In genomic region chr3:11845661-11846060, GRCh38 we compare ENCODE assay signal across 8 cellular contexts. TPM values are rescaled to one million over a fixed set of nuclear protein-coding genes. Genes with fewer than 3 reads are reported as not detected.
DNase-seq lines count a peak whose midpoint lies in the region; ATAC-seq, FAIRE-seq and TF ChIP-seq lines count a peak whose summit lies in the region.

No MANE protein-coding gene starts in this region.

- no peaks in the 10 kb centered on the region for H4K20me1 ChIP-seq in OCI-LY3 (ENCODE audit: insufficient read depth, low read length)

- H3K9ac ChIP-seq in OCI-LY3 (ENCODE audit: low read length): peak overlapping the region; percentile 78

- peak overlapping the region; percentile 70 for H3K4me2 ChIP-seq in OCI-LY3 (ENCODE audit: low read length)

- peaks cover 10% of the 10 kb centered on the region for H3K27me3 Mint-ChIP-seq in endothelial cell (ENCODE audit: unreplicated experiment)
- peaks cover 10% of the 10 kb centered on the region for H3K27me3 Mint-ChIP-seq in osteocyte (ENCODE audit: unreplicated experiment)

- H3K4me1 ChIP-seq in OCI-LY3 (ENCODE audit: low read length): peaks cover 16% of the 10 kb centered on the region

- peak overlapping the region; percentile 44; the same call in 1 of the 2 replicates for H2AFZ ChIP-seq in OCI-LY3 (ENCODE audit: low read depth, low read length)

- H3K27ac ChIP-seq in OCI-LY3 (ENCODE audit: low read length): no peak overlapping the region

- DNase-seq in GM12864 (ENCODE audit: low read depth) (no peak), endothelial cell (ENCODE audit: low spot score) (no peak), osteocyte (ENCODE audit: extremely low spot score, unreplicated experiment) (no peak), middle frontal gyrus (ENCODE audit: extremely low spot score, low spot score) (no peak), frontal cortex (ENCODE audit: low spot score in 2 of 2) (no peak)

- FAIRE-seq in frontal cortex (lab: Jason Lieb, UNC): no peak

- ATAC-seq in HG03097 (IDR thresholded peaks at IDR 0.05; ENCODE audit: low FRiP score, unreplicated experiment) (no peak), GM21526 (IDR thresholded peaks at IDR 0.05; ENCODE audit: low FRiP score, unreplicated experiment) (no peak)

- peaks cover 23% of the 10 kb centered on the region for H3K79me2 ChIP-seq in OCI-LY3 (ENCODE audit: low read length)

- peak overlapping the region; percentile 95 for H3K4me3 ChIP-seq in GM12864 (ENCODE audit: low read depth, low read length)
- H3K4me3 ChIP-seq in OCI-LY3 (ENCODE audit: low read length): peak overlapping the region; percentile 95

- TF ChIP-seq CTCF in GM12864 (IDR thresholded peaks at IDR 0.05; ENCODE audit: low read depth, low read length, missing control alignments) (no peak), OCI-LY3 (IDR thresholded peaks at IDR 0.05; ENCODE audit: low read depth, low read length) (no peak), endothelial cell (IDR thresholded peaks at IDR 0.05; ENCODE audit: unreplicated experiment) (no peak), osteocyte (IDR thresholded peaks at IDR 0.05) (no peak)

- H3K27ac Mint-ChIP-seq in endothelial cell (ENCODE audit: unreplicated experiment) (peak overlapping the region; percentile 54), osteocyte (ENCODE audit: unreplicated experiment) (peak overlapping the region; percentile 95)

- no peaks in the 10 kb centered on the region for H3K27me3 ChIP-seq in OCI-LY3 (ENCODE audit: low read depth, low read length)

- peaks cover 21% of the 10 kb centered on the region for H3K36me3 ChIP-seq in OCI-LY3 (replicated peaks; ENCODE audit: low read depth, low read length)

- peaks cover 21% of the 10 kb centered on the region for H3K4me1 Mint-ChIP-seq in endothelial cell (ENCODE audit: unreplicated experiment)
- peaks cover 20% of the 10 kb centered on the region for H3K4me1 Mint-ChIP-seq in osteocyte (ENCODE audit: unreplicated experiment)

- no peaks in the 10 kb centered on the region for H3K9me3 Mint-ChIP-seq in endothelial cell (ENCODE audit: unreplicated experiment)
- H3K9me3 Mint-ChIP-seq in osteocyte (ENCODE audit: unreplicated experiment): no peaks in the 10 kb centered on the region

- H3K36me3 Mint-ChIP-seq in endothelial cell (ENCODE audit: low read depth, unreplicated experiment): peaks cover 11% of the 10 kb centered on the region
- H3K36me3 Mint-ChIP-seq in osteocyte (ENCODE audit: unreplicated experiment): peaks cover 7% of the 10 kb centered on the region

- H3K9me3 ChIP-seq in OCI-LY3 (ENCODE audit: insufficient read depth, low read length): no peaks in the 10 kb centered on the region

- peak overlapping the region; percentile 100 for H3K4me3 Mint-ChIP-seq in endothelial cell (ENCODE audit: unreplicated experiment)
- peak overlapping the region; percentile 98 for H3K4me3 Mint-ChIP-seq in osteocyte (ENCODE audit: unreplicated experiment)

RNA-seq across cellular contexts. Expression of gene TAMM41, which starts 1.0 kb away (rescaled TPM):
- 21.4 TPM for total RNA-seq in endothelial cell (ENCODE audit: unreplicated experiment)
- total RNA-seq in osteocyte: 14.5 and 18.8 TPM in 2 replicates
- 10.2 TPM for total RNA-seq in frontal cortex
